In the genomic region with DNA sequence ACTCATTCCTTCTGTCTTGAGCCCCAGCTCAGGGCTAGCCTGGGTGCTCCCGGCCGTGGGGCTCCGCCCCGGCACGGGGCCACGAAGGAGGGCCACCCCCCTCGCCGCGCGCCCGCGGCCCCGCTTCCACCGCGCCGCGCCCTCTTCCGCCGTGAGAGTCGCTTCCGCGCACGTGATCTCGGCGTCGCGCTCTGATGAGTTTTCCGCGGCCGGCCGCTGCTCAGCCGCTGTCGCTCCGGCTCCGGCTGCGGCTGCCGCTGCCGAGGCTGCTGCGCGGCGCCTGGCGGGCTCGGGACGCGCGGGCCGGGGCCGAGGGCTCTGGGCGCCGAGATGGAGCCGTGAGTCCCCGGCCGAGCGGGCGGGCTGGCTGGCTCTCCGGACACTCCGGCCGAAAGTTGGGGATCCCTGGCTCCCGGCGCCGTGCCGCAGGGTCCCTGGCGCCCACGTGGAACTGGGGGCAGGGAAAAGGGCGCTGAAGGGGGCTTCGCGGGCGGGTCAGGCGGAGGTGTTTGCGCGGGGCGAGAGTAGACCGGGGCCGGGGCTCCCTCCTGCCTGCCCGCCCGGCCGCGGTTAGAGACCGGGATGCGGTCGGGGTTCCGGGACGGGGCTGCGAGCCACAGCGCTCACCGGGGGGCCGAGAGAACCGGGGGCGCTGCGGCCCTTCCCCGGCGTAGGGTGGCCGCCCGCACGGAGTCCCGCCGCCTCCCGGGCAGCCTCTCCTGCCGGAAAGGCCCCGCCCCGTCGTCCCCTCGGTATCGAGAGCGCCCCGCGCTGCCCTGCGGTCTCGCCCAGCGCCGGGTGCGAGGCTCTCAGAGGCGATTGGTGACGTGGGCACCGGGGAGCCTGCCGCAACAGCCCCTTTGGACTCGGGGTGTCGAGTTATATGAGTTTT, we compare ENCODE assay signal across 1 cellular context.
A peak's percentile ranks its signal among the peaks of the same experiment; 100 is the strongest.
TF ChIP-seq lines count a peak whose summit lies in the region.

A gene with protein sequence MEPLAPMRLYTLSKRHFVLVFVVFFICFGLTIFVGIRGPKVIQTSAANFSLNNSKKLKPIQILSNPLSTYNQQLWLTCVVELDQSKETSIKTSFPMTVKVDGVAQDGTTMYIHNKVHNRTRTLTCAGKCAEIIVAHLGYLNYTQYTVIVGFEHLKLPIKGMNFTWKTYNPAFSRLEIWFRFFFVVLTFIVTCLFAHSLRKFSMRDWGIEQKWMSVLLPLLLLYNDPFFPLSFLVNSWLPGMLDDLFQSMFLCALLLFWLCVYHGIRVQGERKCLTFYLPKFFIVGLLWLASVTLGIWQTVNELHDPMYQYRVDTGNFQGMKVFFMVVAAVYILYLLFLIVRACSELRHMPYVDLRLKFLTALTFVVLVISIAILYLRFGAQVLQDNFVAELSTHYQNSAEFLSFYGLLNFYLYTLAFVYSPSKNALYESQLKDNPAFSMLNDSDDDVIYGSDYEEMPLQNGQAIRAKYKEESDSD (plus strand): TSS at position 197 of the 892 bp plus-strand sequence. CDS start 134 bp downstream, at position 331.

TF ChIP-seq in HepG2, 621 proteins besides CTCF, POLR2A, EP300 and RAD21 (continued from another document and continues in another):
- TF ChIP-seq, protein P1, sequence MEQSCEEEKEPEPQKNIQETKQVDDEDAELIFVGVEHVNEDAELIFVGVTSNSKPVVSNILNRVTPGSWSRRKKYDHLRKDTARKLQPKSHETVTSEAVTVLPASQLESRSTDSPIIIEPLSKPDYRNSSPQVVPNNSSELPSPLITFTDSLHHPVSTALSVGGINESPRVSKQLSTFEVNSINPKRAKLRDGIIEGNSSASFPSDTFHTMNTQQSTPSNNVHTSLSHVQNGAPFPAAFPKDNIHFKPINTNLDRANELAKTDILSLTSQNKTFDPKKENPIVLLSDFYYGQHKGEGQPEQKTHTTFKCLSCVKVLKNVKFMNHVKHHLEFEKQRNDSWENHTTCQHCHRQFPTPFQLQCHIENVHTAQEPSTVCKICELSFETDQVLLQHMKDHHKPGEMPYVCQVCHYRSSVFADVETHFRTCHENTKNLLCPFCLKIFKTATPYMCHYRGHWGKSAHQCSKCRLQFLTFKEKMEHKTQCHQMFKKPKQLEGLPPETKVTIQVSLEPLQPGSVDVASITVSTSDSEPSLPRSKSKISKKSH (CRISPR knock-in tag; IDR thresholded peaks at IDR 0.05; ENCODE audit: borderline replicate concordance): peak; percentile 60; the same call in 1 of the 2 replicates
- 0 out of 2 replicates have a peak, but pooled peaks have one; percentile 57 for TF ChIP-seq ZFP37 (CRISPR knock-in tag; IDR thresholded peaks at IDR 0.05; ENCODE audit: borderline replicate concordance)
- TF ChIP-seq, protein P2, sequence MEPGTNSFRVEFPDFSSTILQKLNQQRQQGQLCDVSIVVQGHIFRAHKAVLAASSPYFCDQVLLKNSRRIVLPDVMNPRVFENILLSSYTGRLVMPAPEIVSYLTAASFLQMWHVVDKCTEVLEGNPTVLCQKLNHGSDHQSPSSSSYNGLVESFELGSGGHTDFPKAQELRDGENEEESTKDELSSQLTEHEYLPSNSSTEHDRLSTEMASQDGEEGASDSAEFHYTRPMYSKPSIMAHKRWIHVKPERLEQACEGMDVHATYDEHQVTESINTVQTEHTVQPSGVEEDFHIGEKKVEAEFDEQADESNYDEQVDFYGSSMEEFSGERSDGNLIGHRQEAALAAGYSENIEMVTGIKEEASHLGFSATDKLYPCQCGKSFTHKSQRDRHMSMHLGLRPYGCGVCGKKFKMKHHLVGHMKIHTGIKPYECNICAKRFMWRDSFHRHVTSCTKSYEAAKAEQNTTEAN (CRISPR knock-in tag; conservative IDR thresholded peaks at IDR 0.05): peak; percentile 29; the same call in 1 of the 2 replicates
- peak; percentile 92 for TF ChIP-seq IKZF4 (CRISPR knock-in tag; IDR thresholded peaks at IDR 0.05; ENCODE audit: borderline replicate concordance, low read depth, not compliant biosample characterization)
- peak; percentile 46 for TF ChIP-seq POGZ (CRISPR knock-in tag; IDR thresholded peaks at IDR 0.05)
- TF ChIP-seq FLYWCH1 (CRISPR knock-in tag; IDR thresholded peaks at IDR 0.05): no peak
- peak; percentile 68 for TF ChIP-seq FOXO1 (CRISPR knock-in tag; IDR thresholded peaks at IDR 0.05)
- no peak for TF ChIP-seq PCBP1 (IDR thresholded peaks at IDR 0.05; ENCODE audit: borderline replicate concordance, low read depth, low read length)
- TF ChIP-seq, protein P3, sequence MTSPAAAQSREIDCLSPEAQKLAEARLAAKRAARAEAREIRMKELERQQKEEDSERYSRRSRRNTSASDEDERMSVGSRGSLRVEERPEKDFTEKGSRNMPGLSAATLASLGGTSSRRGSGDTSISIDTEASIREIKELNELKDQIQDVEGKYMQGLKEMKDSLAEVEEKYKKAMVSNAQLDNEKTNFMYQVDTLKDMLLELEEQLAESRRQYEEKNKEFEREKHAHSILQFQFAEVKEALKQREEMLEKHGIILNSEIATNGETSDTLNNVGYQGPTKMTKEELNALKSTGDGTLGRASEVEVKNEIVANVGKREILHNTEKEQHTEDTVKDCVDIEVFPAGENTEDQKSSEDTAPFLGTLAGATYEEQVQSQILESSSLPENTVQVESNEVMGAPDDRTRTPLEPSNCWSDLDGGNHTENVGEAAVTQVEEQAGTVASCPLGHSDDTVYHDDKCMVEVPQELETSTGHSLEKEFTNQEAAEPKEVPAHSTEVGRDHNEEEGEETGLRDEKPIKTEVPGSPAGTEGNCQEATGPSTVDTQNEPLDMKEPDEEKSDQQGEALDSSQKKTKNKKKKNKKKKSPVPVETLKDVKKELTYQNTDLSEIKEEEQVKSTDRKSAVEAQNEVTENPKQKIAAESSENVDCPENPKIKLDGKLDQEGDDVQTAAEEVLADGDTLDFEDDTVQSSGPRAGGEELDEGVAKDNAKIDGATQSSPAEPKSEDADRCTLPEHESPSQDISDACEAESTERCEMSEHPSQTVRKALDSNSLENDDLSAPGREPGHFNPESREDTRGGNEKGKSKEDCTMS (CRISPR knock-in tag; conservative IDR thresholded peaks at IDR 0.05): no peak
- TF ChIP-seq ZNF460 (CRISPR knock-in tag; IDR thresholded peaks at IDR 0.05; ENCODE audit: borderline replicate concordance): no peak
- TF ChIP-seq, protein P4, sequence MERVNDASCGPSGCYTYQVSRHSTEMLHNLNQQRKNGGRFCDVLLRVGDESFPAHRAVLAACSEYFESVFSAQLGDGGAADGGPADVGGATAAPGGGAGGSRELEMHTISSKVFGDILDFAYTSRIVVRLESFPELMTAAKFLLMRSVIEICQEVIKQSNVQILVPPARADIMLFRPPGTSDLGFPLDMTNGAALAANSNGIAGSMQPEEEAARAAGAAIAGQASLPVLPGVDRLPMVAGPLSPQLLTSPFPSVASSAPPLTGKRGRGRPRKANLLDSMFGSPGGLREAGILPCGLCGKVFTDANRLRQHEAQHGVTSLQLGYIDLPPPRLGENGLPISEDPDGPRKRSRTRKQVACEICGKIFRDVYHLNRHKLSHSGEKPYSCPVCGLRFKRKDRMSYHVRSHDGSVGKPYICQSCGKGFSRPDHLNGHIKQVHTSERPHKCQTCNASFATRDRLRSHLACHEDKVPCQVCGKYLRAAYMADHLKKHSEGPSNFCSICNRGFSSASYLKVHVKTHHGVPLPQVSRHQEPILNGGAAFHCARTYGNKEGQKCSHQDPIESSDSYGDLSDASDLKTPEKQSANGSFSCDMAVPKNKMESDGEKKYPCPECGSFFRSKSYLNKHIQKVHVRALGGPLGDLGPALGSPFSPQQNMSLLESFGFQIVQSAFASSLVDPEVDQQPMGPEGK (CRISPR knock-in tag; IDR thresholded peaks at IDR 0.05): peak; percentile 75
- TF ChIP-seq SMAD9 (CRISPR knock-in tag; IDR thresholded peaks at IDR 0.05): no peak
- TF ChIP-seq RBFOX2 (IDR thresholded peaks at IDR 0.05; ENCODE audit: low read depth, low read length): peak; percentile 96
- TF ChIP-seq SAFB2 (CRISPR knock-in tag; IDR thresholded peaks at IDR 0.05; ENCODE audit: borderline replicate concordance, low read depth): peak; percentile 67
- TF ChIP-seq ZNF83 (CRISPR knock-in tag; IDR thresholded peaks at IDR 0.05; ENCODE audit: borderline replicate concordance): no peak
- peak; percentile 77 for TF ChIP-seq CREM (IDR thresholded peaks at IDR 0.05)
- peak; percentile 81 for TF ChIP-seq CREM (CRISPR knock-in tag; IDR thresholded peaks at IDR 0.05)
- no peak for TF ChIP-seq MED8 (CRISPR knock-in tag; IDR thresholded peaks at IDR 0.05; ENCODE audit: insufficient replicate concordance)
- peak; percentile 85 for TF ChIP-seq MYC (CRISPR knock-in tag; IDR thresholded peaks at IDR 0.05; ENCODE audit: borderline replicate concordance)
- TF ChIP-seq EEA1 (CRISPR knock-in tag; IDR thresholded peaks at IDR 0.05; ENCODE audit: borderline replicate concordance): no peak; the same call in 1 of the 2 replicates
- TF ChIP-seq SP5 (CRISPR knock-in tag; IDR thresholded peaks at IDR 0.05; ENCODE audit: borderline replicate concordance, low read depth): peak; percentile 73
- no peak for TF ChIP-seq ZFP36L2 (CRISPR knock-in tag; IDR thresholded peaks at IDR 0.05)
- TF ChIP-seq HNRNPUL1 (IDR thresholded peaks at IDR 0.05; ENCODE audit: low read depth, low read length): no peak
- TF ChIP-seq ZNF260 (CRISPR knock-in tag; IDR thresholded peaks at IDR 0.05; ENCODE audit: borderline replicate concordance, low read depth): no peak
- no peak for TF ChIP-seq KLF11 (CRISPR knock-in tag; IDR thresholded peaks at IDR 0.05)
- peak; percentile 58 for TF ChIP-seq ZSCAN20 (CRISPR knock-in tag; IDR thresholded peaks at IDR 0.05; ENCODE audit: borderline replicate concordance)
- TF ChIP-seq JUNB (CRISPR knock-in tag; IDR thresholded peaks at IDR 0.05; ENCODE audit: borderline replicate concordance): no peak
- TF ChIP-seq FOXM1 (CRISPR knock-in tag; IDR thresholded peaks at IDR 0.05): no peak
- TF ChIP-seq ZNF841 (CRISPR knock-in tag; IDR thresholded peaks at IDR 0.05; ENCODE audit: borderline replicate concordance): peak; percentile 78; the same call in 1 of the 2 replicates
- TF ChIP-seq KLF9 (CRISPR knock-in tag; IDR thresholded peaks at IDR 0.05; ENCODE audit: low read depth): no peak; the same call in 1 of the 2 replicates
- no peak for TF ChIP-seq NCOA5 (CRISPR knock-in tag; IDR thresholded peaks at IDR 0.05)
- TF ChIP-seq MIXL1 (CRISPR knock-in tag; IDR thresholded peaks at IDR 0.05): peak; percentile 65; the same call in 1 of the 2 replicates
- TF ChIP-seq AHR (CRISPR knock-in tag; IDR thresholded peaks at IDR 0.05): peak; percentile 68; the same call in 1 of the 2 replicates
- TF ChIP-seq, protein P5, sequence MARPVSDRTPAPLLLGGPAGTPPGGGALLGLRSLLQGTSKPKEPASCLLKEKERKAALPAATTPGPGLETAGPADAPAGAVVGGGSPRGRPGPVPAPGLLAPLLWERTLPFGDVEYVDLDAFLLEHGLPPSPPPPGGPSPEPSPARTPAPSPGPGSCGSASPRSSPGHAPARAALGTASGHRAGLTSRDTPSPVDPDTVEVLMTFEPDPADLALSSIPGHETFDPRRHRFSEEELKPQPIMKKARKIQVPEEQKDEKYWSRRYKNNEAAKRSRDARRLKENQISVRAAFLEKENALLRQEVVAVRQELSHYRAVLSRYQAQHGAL (CRISPR knock-in tag; IDR thresholded peaks at IDR 0.05; ENCODE audit: not compliant biosample characterization): no peak
- TF ChIP-seq KLF16 (CRISPR knock-in tag; IDR thresholded peaks at IDR 0.05): peak in 1 of 2 experiments; percentile 51; a peak in 1 of 4 replicates
- TF ChIP-seq, protein P6, sequence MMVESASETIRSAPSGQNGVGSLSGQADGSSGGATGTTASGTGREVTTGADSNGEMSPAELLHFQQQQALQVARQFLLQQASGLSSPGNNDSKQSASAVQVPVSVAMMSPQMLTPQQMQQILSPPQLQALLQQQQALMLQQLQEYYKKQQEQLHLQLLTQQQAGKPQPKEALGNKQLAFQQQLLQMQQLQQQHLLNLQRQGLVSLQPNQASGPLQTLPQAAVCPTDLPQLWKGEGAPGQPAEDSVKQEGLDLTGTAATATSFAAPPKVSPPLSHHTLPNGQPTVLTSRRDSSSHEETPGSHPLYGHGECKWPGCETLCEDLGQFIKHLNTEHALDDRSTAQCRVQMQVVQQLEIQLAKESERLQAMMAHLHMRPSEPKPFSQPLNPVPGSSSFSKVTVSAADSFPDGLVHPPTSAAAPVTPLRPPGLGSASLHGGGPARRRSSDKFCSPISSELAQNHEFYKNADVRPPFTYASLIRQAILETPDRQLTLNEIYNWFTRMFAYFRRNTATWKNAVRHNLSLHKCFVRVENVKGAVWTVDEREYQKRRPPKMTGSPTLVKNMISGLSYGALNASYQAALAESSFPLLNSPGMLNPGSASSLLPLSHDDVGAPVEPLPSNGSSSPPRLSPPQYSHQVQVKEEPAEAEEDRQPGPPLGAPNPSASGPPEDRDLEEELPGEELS (CRISPR knock-in tag; IDR thresholded peaks at IDR 0.05): peak; percentile 50; the same call in 1 of the 2 replicates
- TF ChIP-seq NCOA2 (CRISPR knock-in tag; IDR thresholded peaks at IDR 0.05): peak; percentile 44
- TF ChIP-seq PHF20 (CRISPR knock-in tag; IDR thresholded peaks at IDR 0.05): peak; percentile 90
- no peak for TF ChIP-seq ZSCAN29 (CRISPR knock-in tag; conservative IDR thresholded peaks at IDR 0.05)
- TF ChIP-seq, protein P7, sequence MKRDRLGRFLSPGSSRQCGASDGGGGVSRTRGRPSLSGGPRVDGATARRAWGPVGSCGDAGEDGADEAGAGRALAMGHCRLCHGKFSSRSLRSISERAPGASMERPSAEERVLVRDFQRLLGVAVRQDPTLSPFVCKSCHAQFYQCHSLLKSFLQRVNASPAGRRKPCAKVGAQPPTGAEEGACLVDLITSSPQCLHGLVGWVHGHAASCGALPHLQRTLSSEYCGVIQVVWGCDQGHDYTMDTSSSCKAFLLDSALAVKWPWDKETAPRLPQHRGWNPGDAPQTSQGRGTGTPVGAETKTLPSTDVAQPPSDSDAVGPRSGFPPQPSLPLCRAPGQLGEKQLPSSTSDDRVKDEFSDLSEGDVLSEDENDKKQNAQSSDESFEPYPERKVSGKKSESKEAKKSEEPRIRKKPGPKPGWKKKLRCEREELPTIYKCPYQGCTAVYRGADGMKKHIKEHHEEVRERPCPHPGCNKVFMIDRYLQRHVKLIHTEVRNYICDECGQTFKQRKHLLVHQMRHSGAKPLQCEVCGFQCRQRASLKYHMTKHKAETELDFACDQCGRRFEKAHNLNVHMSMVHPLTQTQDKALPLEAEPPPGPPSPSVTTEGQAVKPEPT (CRISPR knock-in tag; IDR thresholded peaks at IDR 0.05; ENCODE audit: low read depth): peak; percentile 90
- no peak; the same call in 1 of the 2 replicates for TF ChIP-seq SNAI1 (CRISPR knock-in tag; IDR thresholded peaks at IDR 0.05; ENCODE audit: borderline replicate concordance)
- no peak for TF ChIP-seq TCF7 (IDR thresholded peaks at IDR 0.05; ENCODE audit: low read depth)
- TF ChIP-seq NFKBIZ (CRISPR knock-in tag; IDR thresholded peaks at IDR 0.05): 0 out of 2 replicates have a peak, but pooled peaks have one; percentile 36
